In the genomic region with DNA sequence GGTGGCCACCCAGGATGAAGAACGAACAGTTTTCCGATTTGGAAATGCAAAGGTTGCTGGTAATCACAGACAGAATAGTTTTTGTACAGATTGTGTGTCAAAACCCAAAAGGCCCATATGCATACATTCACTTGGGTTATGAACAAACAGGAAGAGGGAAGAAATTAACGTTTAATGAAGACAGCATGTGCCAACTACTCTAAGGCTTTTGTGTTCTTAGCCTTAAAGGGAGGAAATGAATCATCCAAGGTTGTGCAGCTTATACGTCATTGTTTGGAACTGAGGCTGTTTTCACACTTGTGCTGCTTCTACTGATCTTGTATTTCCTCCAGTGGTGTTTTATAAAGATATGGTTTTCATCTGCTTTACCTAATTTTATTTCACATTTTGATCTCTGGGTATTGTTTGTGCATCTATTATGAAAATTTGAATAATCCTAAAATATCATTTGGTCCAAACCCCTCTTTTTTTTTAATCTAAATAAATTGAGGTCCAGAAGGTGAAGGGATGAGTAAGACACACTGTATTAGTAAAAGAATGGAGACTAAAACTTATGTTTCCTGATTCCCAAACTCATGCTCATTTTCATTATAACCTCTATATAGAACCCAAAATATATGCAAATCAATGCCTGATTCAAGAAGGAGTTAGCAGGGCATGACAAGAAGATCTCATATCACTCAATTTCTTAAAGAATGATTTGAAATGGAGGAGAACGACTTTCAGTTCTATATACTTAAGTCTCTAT, we compare ENCODE assay signal across 9 cellular contexts.
A peak's percentile ranks its signal among the peaks of the same experiment; 100 is the strongest.
DNase-seq lines count a peak whose midpoint lies in the region; TF ChIP-seq lines count a peak whose summit lies in the region.
"Had no signal": no experiment of that assay in that cellular context is flagged by ENCODE, and none has a peak within 500 bp of the region (broad histone marks: within the 10 kb centered on the region; RNA-seq: fewer than 3 reads in every experiment).

No MANE protein-coding gene starts in this region.

- H2AFZ ChIP-seq in mammary epithelial cell (ENCODE audit: low read depth, low read length), result peak overlapping the region; percentile 51
- H2AFZ ChIP-seq in osteoblast (ENCODE audit: low read length), result no peak overlapping the region
- no peak overlapping the region for H2AFZ ChIP-seq in trophoblast cell (ENCODE audit: insufficient read depth, low read length, poor library complexity)

- H4K91ac ChIP-seq in trophoblast cell (ENCODE audit: low read depth, low read length), result no peak overlapping the region

- H2AK5ac ChIP-seq in trophoblast cell (ENCODE audit: low read length), result no peak overlapping the region

- no peak overlapping the region for H3K14ac ChIP-seq in trophoblast cell (ENCODE audit: low read length)

- no peak overlapping the region for H2BK120ac ChIP-seq in trophoblast cell (ENCODE audit: insufficient read depth, low read length, poor library complexity)

- H3K4me1 ChIP-seq in mammary epithelial cell (ENCODE audit: insufficient read depth, low read length) (peaks cover 10% of the 10 kb centered on the region), osteoblast (ENCODE audit: insufficient read depth, low read length) (no peaks in the 10 kb centered on the region), trophoblast cell (ENCODE audit: control insufficient read depth in 1 of 2, insufficient read depth in 2 of 2, low read length in 2 of 2) (no peaks in the 10 kb centered on the region), BE2C (peaks cover 42% of the 10 kb centered on the region)

- H3K9me3 ChIP-seq in mammary epithelial cell (replicated peaks; ENCODE audit: insufficient read depth, low read length) (no peaks in the 10 kb centered on the region), osteoblast (ENCODE audit: low read depth, low read length) (no peaks in the 10 kb centered on the region), trophoblast cell (ENCODE audit: insufficient read depth, low read depth, low read length) (no peaks in the 10 kb centered on the region), BE2C (no peaks in the 10 kb centered on the region)

- CTCF ChIA-PET in mammary epithelial cell (lab: Charles Lee; ENCODE audit: low non-redundant PET), result no interaction called here

- no peak overlapping the region for H3K23ac ChIP-seq in trophoblast cell (ENCODE audit: low read length)

- no peak overlapping the region for H2BK5ac ChIP-seq in trophoblast cell (ENCODE audit: low read depth, low read length, poor library complexity)

- no peak overlapping the region for H4K12ac ChIP-seq in trophoblast cell (ENCODE audit: low read depth, low read length)

- intact Hi-C loops in mammary epithelial cell (cut with micrococcal nuclease), result no loop called here

- no peak overlapping the region for H3K27ac ChIP-seq in mammary epithelial cell (ENCODE audit: insufficient read depth, low read depth, low read length)
- H3K27ac ChIP-seq in osteoblast (ENCODE audit: low read depth, low read length), result no peak overlapping the region
- H3K27ac ChIP-seq in trophoblast cell (ENCODE audit: low read depth, low read length), result no peak overlapping the region

- no TSS peak for BruUV-seq in mammary epithelial cell (replicated peaks; lab: Mats Ljungman, UMichigan)

- TF ChIP-seq CTCF in mammary epithelial cell (conservative IDR thresholded peaks at IDR 0.05 in 1 of 2, IDR thresholded peaks at IDR 0.05 in 1 of 2; ENCODE audit: extremely low read depth in 1 of 2, insufficient read depth in 1 of 2, low read depth in 1 of 2, low read length in 2 of 2), result no peak
- TF ChIP-seq CTCF in osteoblast (IDR thresholded peaks at IDR 0.05; ENCODE audit: extremely low read depth, low read depth, low read length), result no peak
- TF ChIP-seq CTCF in BE2C (IDR thresholded peaks at IDR 0.05; ENCODE audit: low read depth, low read length), result no peak

- no peak overlapping the region for H3K4me3 ChIP-seq in Jurkat, Clone E6-1 (ENCODE audit: low read length)
- no peak overlapping the region for H3K4me3 ChIP-seq in mammary epithelial cell (replicated peaks in 1 of 3; ENCODE audit: insufficient read depth in 1 of 3, low read depth in 2 of 3, low read length in 3 of 3)
- H3K4me3 ChIP-seq in osteoblast (ENCODE audit: insufficient read depth, low read length), result no peak overlapping the region
- no peak overlapping the region for H3K4me3 ChIP-seq in trophoblast cell (ENCODE audit: low read depth, low read length)
- no peak overlapping the region for H3K4me3 ChIP-seq in BE2C (ENCODE audit: low read depth, low read length)

- H4K20me1 ChIP-seq in mammary epithelial cell (ENCODE audit: insufficient read depth, low read length) (no peaks in the 10 kb centered on the region), osteoblast (ENCODE audit: insufficient read depth, low read length) (no peaks in the 10 kb centered on the region)

- no peak overlapping the region for H3K18ac ChIP-seq in trophoblast cell (ENCODE audit: low read length)

- H3K27me3 ChIP-seq in mammary epithelial cell (ENCODE audit: insufficient read depth, low read length) (no peaks in the 10 kb centered on the region), osteoblast (ENCODE audit: insufficient read depth, low read length) (no peaks in the 10 kb centered on the region), trophoblast cell (ENCODE audit: insufficient read depth, low read length) (no peaks in the 10 kb centered on the region), BE2C (no peaks in the 10 kb centered on the region)

- WGBS in mammary epithelial cell (ENCODE audit: low coverage, missing lambda C conversion rate), result 60% methylated on average over 5 of the region's 5 CpGs
- WGBS in trophoblast cell (ENCODE audit: extremely low coverage, insufficient coverage, insufficient read length), result no CpG with 5 or more reads among the region's 5 CpGs

- in situ Hi-C loops in mammary epithelial cell (cut with MboI; ENCODE audit: low sequenced_read_pairs in 2 of 2), result no loop called here

- DNase-seq in EH (ENCODE audit: low read depth) (peak; percentile 11), mammary epithelial cell (peak; percentile 71), osteoblast (ENCODE audit: insufficient read length, low spot score, missing footprints) (peak; percentile 1), NCI-H2196 treated with DMSO at 0.1 percent for 48 hours (lab: John Stamatoyannopoulos, UW; ENCODE audit: unreplicated experiment) (no peak), trophoblast cell (no peak), BE2C (no peak), SW480 (ENCODE audit: low spot score) (no peak)
- peak; percentile 2 for DNase-seq in Jurkat, Clone E6-1 (ENCODE audit: low read depth, low spot score)
- DNase-seq: islet precursor cell had no signal

- peak overlapping the region; percentile 18 for H3K4me2 ChIP-seq in mammary epithelial cell (ENCODE audit: insufficient read depth, low read depth, low read length)
- no peak overlapping the region for H3K4me2 ChIP-seq in osteoblast (ENCODE audit: insufficient read depth, low read length)
- H3K4me2 ChIP-seq in trophoblast cell (ENCODE audit: low read length), result no peak overlapping the region

- dilution Hi-C loops in mammary epithelial cell (cut with HindIII; ENCODE audit: low sequenced_read_pairs), result no loop called here

- no peaks in the 10 kb centered on the region for H3K79me2 ChIP-seq in mammary epithelial cell (ENCODE audit: insufficient read depth, low read length)
- no peaks in the 10 kb centered on the region for H3K79me2 ChIP-seq in osteoblast (ENCODE audit: insufficient read depth, low read length)
- no peaks in the 10 kb centered on the region for H3K79me2 ChIP-seq in trophoblast cell (ENCODE audit: control insufficient read depth, insufficient read depth, low read length, poor library complexity)

- H3K9ac ChIP-seq in mammary epithelial cell (ENCODE audit: insufficient read depth, low read length) (no peak overlapping the region), trophoblast cell (ENCODE audit: low read length) (no peak overlapping the region)

- no peak overlapping the region for H2BK12ac ChIP-seq in trophoblast cell (ENCODE audit: low read length)

- no peaks in the 10 kb centered on the region for H3K79me1 ChIP-seq in trophoblast cell (ENCODE audit: low read length)

- H4K8ac ChIP-seq in trophoblast cell (ENCODE audit: low read depth, low read length), result no peak overlapping the region

- H3K4ac ChIP-seq in trophoblast cell (ENCODE audit: low read depth, low read length), result no peak overlapping the region

- H3K36me3 ChIP-seq in mammary epithelial cell (ENCODE audit: insufficient read depth, low read length), result no peaks in the 10 kb centered on the region
- no peaks in the 10 kb centered on the region for H3K36me3 ChIP-seq in osteoblast (ENCODE audit: insufficient read depth, low read length)
- no peaks in the 10 kb centered on the region for H3K36me3 ChIP-seq in trophoblast cell (ENCODE audit: control insufficient read depth in 1 of 2, insufficient read depth in 2 of 2, low read length in 2 of 2)
- no peaks in the 10 kb centered on the region for H3K36me3 ChIP-seq in BE2C

Comparison
In these comparisons a context has a peak if more than half of its experiments do, and no peak if none do; other contexts are left out.
1. DNase-seq: peak in EH (single experiment), Jurkat, Clone E6-1 (single experiment), mammary epithelial cell (single experiment) and osteoblast (single experiment); none in NCI-H2196 treated with DMSO at 0.1 percent for 48 hours (single experiment), trophoblast cell (0 of 2), BE2C (single experiment) and SW480 (single experiment).